ENCODE assay signal across 32 cellular contexts in genomic region chr12:131674373-131674772, GRCh38.
"Had no signal": no experiment of that assay in that cellular context is flagged by ENCODE, and none has a peak within 500 bp of the region (broad histone marks: within the 10 kb centered on the region; RNA-seq: fewer than 3 reads in every experiment).

No MANE protein-coding gene starts in this region.

- H3K36me3 Mint-ChIP-seq: activated CD8-positive, alpha-beta memory T cell treated with anti-CD3 and anti-CD28 coated beads, Interleukin-2, amount 10 ng/mL, durations not matched to agents 7 days and 5 days; activated naive CD8-positive, alpha-beta T cell treated with anti-CD3 and anti-CD28 coated beads, Interleukin-2, amount 10 ng/mL, durations not matched to agents 7 days and 5 days; brain; immature natural killer cell; stimulated activated memory B cell treated with anti-CD40 and anti-IgM and Interleukin-4, amounts not matched to agents 10 μg/mL and 1 μg/mL and 100 μg/mL, for 72 hours had no signal

- H3K9ac ChIP-seq: parathyroid adenoma had no signal

- H3K9me3 Mint-ChIP-seq: activated B cell treated with CpG ODN at 0.5 μM for 24 hours; activated naive CD8-positive, alpha-beta T cell treated with anti-CD3 and anti-CD28 coated beads, Interleukin-2, amount 10 ng/mL, durations not matched to agents 7 days and 5 days had no signal

- H3K4me3 ChIP-seq: ascending aorta, cardiac muscle cell, heart left ventricle, lower lobe of right lung, mucosa of descending colon, psoas muscle, sigmoid colon, upper lobe of left lung had no signal

- H3K79me2 ChIP-seq: parathyroid adenoma had no signal

- H3K27me3 Mint-ChIP-seq: activated CD4-positive, alpha-beta T cell treated with anti-CD3 and anti-CD28 coated beads for 36 hours had no signal

- H3K4me3 Mint-ChIP-seq: activated B cell treated with CpG ODN at 0.5 μM for 24 hours; activated CD4-positive, alpha-beta T cell treated with anti-CD3 and anti-CD28 coated beads for 36 hours; activated CD8-positive, alpha-beta memory T cell treated with anti-CD3 and anti-CD28 coated beads, Interleukin-2, amount 10 ng/mL, durations not matched to agents 7 days and 5 days; activated CD8-positive, alpha-beta T cell treated with anti-CD3 and anti-CD28 coated beads, Interleukin-2, amount 10 ng/mL, durations not matched to agents 7 days and 5 days; activated naive CD4-positive, alpha-beta T cell treated with anti-CD3 and anti-CD28 coated beads for 36 hours; activated naive CD8-positive, alpha-beta T cell treated with anti-CD3 and anti-CD28 coated beads, Interleukin-2, amount 10 ng/mL, durations not matched to agents 7 days and 5 days; activated T-cell treated with anti-CD3 and anti-CD28 coated beads, Interleukin-2, amount 50 U/mL, for 72 hours; brain; immature natural killer cell; nephron; stimulated activated memory B cell treated with anti-CD40 and anti-IgM and Interleukin-4, amounts not matched to agents 10 μg/mL and 1 μg/mL and 100 μg/mL, for 72 hours; stimulated activated naive CD8-positive, alpha-beta T cell treated with anti-CD3 and anti-CD28 coated beads, Interleukin-15, amount 100 ng/mL, for 72 hours; T-helper 17 cell had no signal

- H3K36me3 ChIP-seq: ascending aorta, cardiac muscle cell, heart left ventricle, lower lobe of right lung, sigmoid colon, upper lobe of left lung had no signal

- H3K27me3 ChIP-seq: ascending aorta, cardiac muscle cell, upper lobe of left lung had no signal

- H2AFZ ChIP-seq: parathyroid adenoma had no signal

- H3K9me3 ChIP-seq: lower lobe of right lung, mucosa of descending colon, psoas muscle had no signal

- DNase-seq: activated B cell treated with CpG ODN at 0.5 μM for 24 hours; activated CD4-positive, alpha-beta T cell treated with anti-CD3 and anti-CD28 coated beads for 36 hours; activated CD8-positive, alpha-beta memory T cell treated with anti-CD3 and anti-CD28 coated beads, Interleukin-2, amount 10 ng/mL, durations not matched to agents 7 days and 5 days; activated CD8-positive, alpha-beta T cell treated with anti-CD3 and anti-CD28 coated beads, Interleukin-2, amount 10 ng/mL, durations not matched to agents 7 days and 5 days; activated naive CD4-positive, alpha-beta T cell treated with anti-CD3 and anti-CD28 coated beads for 36 hours; activated naive CD8-positive, alpha-beta T cell treated with anti-CD3 and anti-CD28 coated beads, Interleukin-2, amount 10 ng/mL, durations not matched to agents 7 days and 5 days; activated T-cell treated with anti-CD3 and anti-CD28 coated beads, Interleukin-2, amount 50 U/mL, for 72 hours; cortex of kidney; heart left ventricle; hypothalamus; immature natural killer cell; kidney glomerular epithelial cell; lower lobe of right lung; mesenchymal stem cell; mucosa of descending colon; psoas muscle; sigmoid colon; small intestine; stimulated activated CD4-positive, alpha-beta T cell treated with anti-CD3 and anti-CD28 coated beads, Interleukin-4, amount 100 ng/mL, for 4 hours; stimulated activated CD8-positive, alpha-beta memory T cell treated with anti-CD3 and anti-CD28 coated beads, Interleukin-4, amount 100 ng/mL, for 48 hours; stimulated activated naive CD8-positive, alpha-beta T cell treated with anti-CD3 and anti-CD28 coated beads, Interleukin-15, amount 100 ng/mL, for 72 hours; substantia nigra; T-helper 17 cell; T1000; upper lobe of left lung had no signal

- H3K27ac Mint-ChIP-seq: activated B cell treated with CpG ODN at 0.5 μM for 24 hours; activated CD4-positive, alpha-beta T cell treated with anti-CD3 and anti-CD28 coated beads for 36 hours; activated CD8-positive, alpha-beta memory T cell treated with anti-CD3 and anti-CD28 coated beads, Interleukin-2, amount 10 ng/mL, durations not matched to agents 7 days and 5 days; activated CD8-positive, alpha-beta T cell treated with anti-CD3 and anti-CD28 coated beads, Interleukin-2, amount 10 ng/mL, durations not matched to agents 7 days and 5 days; activated naive CD4-positive, alpha-beta T cell treated with anti-CD3 and anti-CD28 coated beads for 36 hours; activated naive CD8-positive, alpha-beta T cell treated with anti-CD3 and anti-CD28 coated beads, Interleukin-2, amount 10 ng/mL, durations not matched to agents 7 days and 5 days; activated T-cell treated with anti-CD3 and anti-CD28 coated beads, Interleukin-2, amount 50 U/mL, for 72 hours; nephron; stimulated activated memory B cell treated with anti-CD40 and anti-IgM and Interleukin-4, amounts not matched to agents 10 μg/mL and 1 μg/mL and 100 μg/mL, for 72 hours; stimulated activated naive CD8-positive, alpha-beta T cell treated with anti-CD3 and anti-CD28 coated beads, Interleukin-15, amount 100 ng/mL, for 72 hours; T-helper 17 cell had no signal

- H3K27ac ChIP-seq: ascending aorta, cardiac muscle cell, lower lobe of right lung, parathyroid adenoma, psoas muscle, sigmoid colon, upper lobe of left lung had no signal

- H3K4me1 Mint-ChIP-seq: activated B cell treated with CpG ODN at 0.5 μM for 24 hours; activated CD4-positive, alpha-beta T cell treated with anti-CD3 and anti-CD28 coated beads for 36 hours; activated CD8-positive, alpha-beta memory T cell treated with anti-CD3 and anti-CD28 coated beads, Interleukin-2, amount 10 ng/mL, durations not matched to agents 7 days and 5 days; activated naive CD8-positive, alpha-beta T cell treated with anti-CD3 and anti-CD28 coated beads, Interleukin-2, amount 10 ng/mL, durations not matched to agents 7 days and 5 days; brain; immature natural killer cell; stimulated activated memory B cell treated with anti-CD40 and anti-IgM and Interleukin-4, amounts not matched to agents 10 μg/mL and 1 μg/mL and 100 μg/mL, for 72 hours; stimulated activated naive CD8-positive, alpha-beta T cell treated with anti-CD3 and anti-CD28 coated beads, Interleukin-15, amount 100 ng/mL, for 72 hours; T-helper 17 cell had no signal

- ATAC-seq: activated CD4-positive, alpha-beta T cell treated with anti-CD3 and anti-CD28 coated beads for 36 hours; activated CD8-positive, alpha-beta memory T cell treated with anti-CD3 and anti-CD28 coated beads, Interleukin-2, amount 10 ng/mL, durations not matched to agents 7 days and 5 days; activated CD8-positive, alpha-beta T cell treated with anti-CD3 and anti-CD28 coated beads, Interleukin-2, amount 10 ng/mL, durations not matched to agents 7 days and 5 days; activated T-cell treated with anti-CD3 and anti-CD28 coated beads, Interleukin-2, amount 50 U/mL, for 72 hours; heart left ventricle; left lobe of liver; lower lobe of right lung; mucosa of descending colon; psoas muscle; stimulated activated memory B cell treated with anti-CD40 and anti-IgM and Interleukin-4, amounts not matched to agents 10 μg/mL and 1 μg/mL and 100 μg/mL, for 72 hours; stimulated activated naive CD8-positive, alpha-beta T cell treated with anti-CD3 and anti-CD28 coated beads, Interleukin-15, amount 100 ng/mL, for 72 hours; T-helper 17 cell had no signal

- H3K4me1 ChIP-seq: ascending aorta, lower lobe of right lung, parathyroid adenoma, psoas muscle, sigmoid colon, upper lobe of left lung had no signal
